27 cellular contexts compared by ENCODE assay signal in the genomic region with DNA sequence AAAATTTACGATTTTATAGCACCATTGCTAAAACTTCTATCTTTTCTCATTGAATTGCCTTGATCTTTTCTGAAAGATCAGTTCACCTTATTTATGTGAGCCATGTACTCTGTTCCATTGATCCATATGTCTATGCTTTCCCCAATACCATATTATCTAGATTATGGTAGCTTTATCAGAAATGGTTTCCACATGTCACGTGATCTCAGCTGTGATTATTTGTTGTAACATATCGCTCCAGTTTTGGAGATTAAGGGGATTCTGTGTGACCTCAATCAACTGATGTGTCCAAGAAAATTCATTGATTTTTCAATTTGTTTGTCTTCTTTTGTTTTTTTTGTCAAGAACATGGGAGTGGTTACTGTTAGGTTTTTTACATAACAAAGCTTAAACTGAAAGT.
"Had no signal": no experiment of that assay in that cellular context is flagged by ENCODE, and none has a peak within 500 bp of the region (broad histone marks: within the 10 kb centered on the region; RNA-seq: fewer than 3 reads in every experiment).

No MANE protein-coding gene starts in this region.

- H3K27me3 ChIP-seq: colonic mucosa, dorsolateral prefrontal cortex, esophagus muscularis mucosa, esophagus squamous epithelium, foreskin keratinocyte, gastrocnemius medialis, gastroesophageal sphincter, heart left ventricle, heart right ventricle had no signal

- H3K4me3 ChIP-seq: colonic mucosa, coronary artery, dorsolateral prefrontal cortex, esophagus muscularis mucosa, esophagus squamous epithelium, gastrocnemius medialis, gastroesophageal sphincter, heart left ventricle, heart right ventricle had no signal

- H3K27ac ChIP-seq: colonic mucosa, coronary artery, dorsolateral prefrontal cortex, epithelial cell of prostate, esophagus muscularis mucosa, esophagus squamous epithelium, foreskin keratinocyte, gastrocnemius medialis, gastroesophageal sphincter, heart left ventricle, heart right ventricle had no signal

- H3K4me1 ChIP-seq: colonic mucosa, esophagus muscularis mucosa, esophagus squamous epithelium, foreskin keratinocyte, gastrocnemius medialis, gastroesophageal sphincter, heart left ventricle, heart right ventricle had no signal

- DNase-seq: colonic mucosa; cortex of kidney; dermis blood vessel endothelial cell; dorsolateral prefrontal cortex; effector CD4-positive, alpha-beta T cell; effector CD8-positive, alpha-beta T cell; effector memory CD4-positive, alpha-beta T cell; effector memory CD8-positive, alpha-beta T cell; endodermal cell; erythroblast; esophagus squamous epithelium; foreskin fibroblast; foreskin keratinocyte; foreskin melanocyte; gastrocnemius medialis; glutamatergic neuron; head of caudate nucleus; heart left ventricle; heart right ventricle had no signal

- ATAC-seq: effector memory CD8-positive, alpha-beta T cell; esophagus mucosa; foreskin keratinocyte; gastrocnemius medialis; gastroesophageal sphincter; heart left ventricle; heart right ventricle had no signal

- FAIRE-seq: endometrium, endothelial cell of umbilical vein, frontal cortex had no signal

- H3K9me3 ChIP-seq: colonic mucosa, esophagus muscularis mucosa, esophagus squamous epithelium, gastrocnemius medialis, gastroesophageal sphincter had no signal

- H3K36me3 ChIP-seq: colonic mucosa, esophagus muscularis mucosa, esophagus squamous epithelium, gastrocnemius medialis, gastroesophageal sphincter, heart left ventricle, heart right ventricle had no signal
